In genomic region chr12:111745201-111745600, GRCh38 we compare ENCODE assay signal across 12 cellular contexts. TPM values are rescaled to one million over a fixed set of nuclear protein-coding genes. Genes with fewer than 3 reads are reported as not detected.
DNase-seq lines count a peak whose midpoint lies in the region; ATAC-seq, FAIRE-seq and TF ChIP-seq lines count a peak whose summit lies in the region.
"Had no signal": no experiment of that assay in that cellular context is flagged by ENCODE, and none has a peak within 500 bp of the region (broad histone marks: within the 10 kb centered on the region; RNA-seq: fewer than 3 reads in every experiment).

No MANE protein-coding gene starts in this region.

- no peaks in the 10 kb centered on the region for H3K27me3 ChIP-seq in small intestine (ENCODE audit: control insufficient read depth in 2 of 2, insufficient read depth in 2 of 2, low read length in 2 of 2)
- no peaks in the 10 kb centered on the region for H3K27me3 ChIP-seq in thyroid gland
- H3K27me3 ChIP-seq: BLaER1 had no signal

- peak; percentile 42 for TF ChIP-seq CTCF in VCaP (conservative IDR thresholded peaks at IDR 0.05)
- no peak for TF ChIP-seq CTCF in thyroid gland (IDR thresholded peaks at IDR 0.05)

- 21 to 63% (median 39%) methylated on average over 3 of the region's 3 CpGs for WGBS in small intestine, 3 donors
- 92 to 96% methylated on average over 3 of the region's 3 CpGs for WGBS in thyroid gland, 2 donors

- intact Hi-C loops in thyroid gland (cut with DNase I), result no loop called here

- ATAC-seq in GM19397 (IDR thresholded peaks at IDR 0.05; ENCODE audit: unreplicated experiment) (no peak), HG03135 (IDR thresholded peaks at IDR 0.05; ENCODE audit: unreplicated experiment) (no peak)

- H3K27ac ChIP-seq in VCaP (peak overlapping the region; percentile 42), small intestine (ENCODE audit: low read depth in 1 of 2, low read length in 1 of 2) (no peak overlapping the region), thyroid gland (no peak overlapping the region)
- H3K27ac ChIP-seq: BLaER1 had no signal

- H3K36me3 ChIP-seq in small intestine (ENCODE audit: control insufficient read depth in 2 of 2, insufficient read depth in 2 of 2, low read length in 2 of 2) (peaks cover 8 to 12% of the 10 kb centered on the region in 2 donors), thyroid gland (peaks cover 13 to 14% of the 10 kb centered on the region in 2 donors)

- TF ChIP-seq POLR2A in erythroblast (IDR thresholded peaks at IDR 0.05; ENCODE audit: low read length) (no peak), thyroid gland (IDR thresholded peaks at IDR 0.05) (no peak)

- H3K9me3 ChIP-seq in small intestine (ENCODE audit: control insufficient read depth, low read depth) (no peaks in the 10 kb centered on the region), thyroid gland (no peaks in the 10 kb centered on the region)
- H3K9me3 ChIP-seq: BLaER1 had no signal

- H3K4me3 ChIP-seq in small intestine (ENCODE audit: low read depth in 1 of 2, low read length in 2 of 2), result no peak overlapping the region
- H3K4me3 ChIP-seq in thyroid gland (replicated peaks in 1 of 3), result no peak overlapping the region
- H3K4me3 ChIP-seq: BLaER1 had no signal

- no peak for FAIRE-seq in small intestine (lab: Jason Lieb, UNC)

- H3K4me1 ChIP-seq in small intestine (ENCODE audit: control insufficient read depth in 2 of 2, insufficient read depth in 1 of 2, low read depth in 1 of 2, low read length in 1 of 2) (no peaks in the 10 kb centered on the region), thyroid gland (peaks cover 18 to 32% of the 10 kb centered on the region in 2 donors)

- peak; percentile 68 to 86 for DNase-seq in NCI-H526 (lab: John Stamatoyannopoulos, UW)
- DNase-seq in erythroblast (lab: John Stamatoyannopoulos, UW), result peak; percentile 23 to 59
- DNase-seq in small intestine, result peak; percentile 53
- no peak for DNase-seq in thyroid gland
- DNase-seq: CD8-positive, alpha-beta memory T cell; DMS53; HCEC 1CT; IMR-90 had no signal

RNA-seq across cellular contexts. Expression of gene ALDH2, which starts 21.5 kb away (rescaled TPM):
- 100 to 1,000 TPM; 173 to 237 (median 197) TPM for polyA plus RNA-seq in small intestine
- total RNA-seq in thyroid gland, result 100 to 1,000 TPM in 2 of 4 donors, 10 to 100 TPM in 2; 90.7 to 112 (median 97.8) TPM

RNA-seq across cellular contexts. Expression of gene ACAD10, which starts 59.3 kb away (rescaled TPM):
- polyA plus RNA-seq in small intestine, result 10 to 100 TPM; 20.2 to 42.5 (median 28.4) TPM
- 10 to 100 TPM; 43.0 to 65.5 (median 52.8) TPM for total RNA-seq in thyroid gland

RNA-seq across cellular contexts. Expression of gene BRAP, which starts 59.4 kb away (rescaled TPM):
- polyA plus RNA-seq in small intestine, result 1 to 10 TPM; 7.8 to 9.4 (median 8.1) TPM
- 10 to 100 TPM; 18.4 to 23.5 (median 21.9) TPM for total RNA-seq in thyroid gland

Comparison
In these comparisons a context has a peak if more than half of its experiments do, and no peak if none do; other contexts are left out.
1. DNase-seq: peak in NCI-H526 (2 of 2), erythroblast (2 of 2) and small intestine (single experiment); none in thyroid gland (0 of 2).